Comparison of ENCODE assay signal across 21 cellular contexts in the genomic region with DNA sequence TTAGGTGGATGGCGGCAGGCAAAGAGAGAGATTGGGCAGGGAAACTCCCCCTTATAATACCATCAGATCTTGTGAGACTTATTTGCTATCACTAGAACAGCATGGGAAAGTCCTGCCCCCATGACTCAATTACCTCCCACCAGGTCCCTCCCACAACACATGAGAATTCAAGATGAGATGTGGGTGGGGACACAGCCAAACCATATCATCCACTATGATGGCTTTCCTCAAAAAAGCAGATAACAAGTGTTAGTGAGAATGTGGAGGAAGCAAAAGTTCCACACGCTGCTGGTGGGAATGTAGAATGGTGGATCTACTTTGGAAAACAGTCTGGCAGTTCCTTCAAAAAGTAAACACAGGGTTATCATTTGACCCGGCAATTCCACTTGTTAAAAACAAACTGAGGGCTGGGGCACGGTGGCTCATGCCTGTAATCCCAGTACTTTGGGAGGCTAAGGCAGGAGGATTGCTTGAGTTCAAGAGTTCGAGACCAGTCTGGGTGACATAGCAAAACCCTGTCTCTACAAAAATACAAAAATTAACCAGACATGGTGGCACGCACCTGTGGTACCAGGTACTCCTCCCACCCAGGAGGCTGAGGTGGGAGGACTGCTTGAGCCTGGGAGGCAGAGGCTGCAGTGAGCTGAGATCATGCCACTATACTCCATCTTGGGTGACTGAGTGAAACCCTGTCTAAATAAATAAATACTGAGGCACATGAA.
DNase-seq lines count a peak whose midpoint lies in the region; ATAC-seq lines count a peak whose summit lies in the region.
"Had no signal": no experiment of that assay in that cellular context is flagged by ENCODE, and none has a peak within 500 bp of the region (broad histone marks: within the 10 kb centered on the region; RNA-seq: fewer than 3 reads in every experiment).

No MANE protein-coding gene starts in this region.

- DNase-seq in activated CD4-positive, alpha-beta T cell treated with anti-CD3 and anti-CD28 coated beads for 36 hours: peak; percentile 43
- DNase-seq in activated CD4-positive, alpha-beta T cell treated with anti-CD3 and anti-CD28 coated beads, Interleukin-2, amount 10 ng/mL, durations not matched to agents 24 days and 14 days: no peak
- peak; percentile 44 for DNase-seq in left cardiac atrium
- DNase-seq in Right ventricle myocardium inferior (ENCODE audit: missing footprints): no peak
- DNase-seq in epithelial cell of prostate (ENCODE audit: low read depth, low spot score): no peak
- DNase-seq in stimulated activated CD8-positive, alpha-beta memory T cell treated with anti-CD3 and anti-CD28 coated beads, Interleukin-12 subunit alpha, Interleukin-12 subunit beta, amount 100 ng/mL, for 24 hours (ENCODE audit: extremely low read depth): peak; percentile 10
- DNase-seq: activated CD4-positive, alpha-beta T cell treated with anti-CD3 and anti-CD28 coated beads for 4 hours; CD8-positive, alpha-beta memory T cell; colonic mucosa; DMS153; glutamatergic neuron; naive B cell; NCI-H1105; NCI-H2029 treated with DMSO at 0.1 percent for 48 hours; NCI-H345; NCI-H82; Right ventricle myocardium superior had no signal

- POLR2A ChIA-PET in activated CD4-positive, alpha-beta T cell treated with anti-CD3 and anti-CD28 coated beads for 36 hours (lab: Charles Lee): no interaction called here

- H3K27ac Mint-ChIP-seq in activated CD4-positive, alpha-beta T cell treated with anti-CD3 and anti-CD28 coated beads for 36 hours: no peak overlapping the region
- H3K27ac Mint-ChIP-seq in activated CD4-positive, alpha-beta T cell treated with anti-CD3 and anti-CD28 coated beads, Interleukin-2, amount 10 ng/mL, durations not matched to agents 24 days and 14 days: no peak overlapping the region

- H3K4me3 Mint-ChIP-seq in activated CD4-positive, alpha-beta T cell treated with anti-CD3 and anti-CD28 coated beads for 36 hours: no peak overlapping the region
- no peak overlapping the region for H3K4me3 Mint-ChIP-seq in activated CD4-positive, alpha-beta T cell treated with anti-CD3 and anti-CD28 coated beads, Interleukin-2, amount 10 ng/mL, durations not matched to agents 24 days and 14 days
- H3K4me3 Mint-ChIP-seq: CD8-positive, alpha-beta memory T cell; naive B cell had no signal

- H3K4me1 Mint-ChIP-seq in activated CD4-positive, alpha-beta T cell treated with anti-CD3 and anti-CD28 coated beads for 36 hours: peaks cover 12% of the 10 kb centered on the region
- H3K4me1 Mint-ChIP-seq in activated CD4-positive, alpha-beta T cell treated with anti-CD3 and anti-CD28 coated beads, Interleukin-2, amount 10 ng/mL, durations not matched to agents 24 days and 14 days: peaks cover 7% of the 10 kb centered on the region
- H3K4me1 Mint-ChIP-seq: CD8-positive, alpha-beta memory T cell; naive B cell had no signal

- CTCF ChIA-PET in activated CD4-positive, alpha-beta T cell treated with anti-CD3 and anti-CD28 coated beads for 36 hours (lab: Charles Lee): no interaction called here

- no peak for ATAC-seq in activated CD4-positive, alpha-beta T cell treated with anti-CD3 and anti-CD28 coated beads for 36 hours
- ATAC-seq in left cardiac atrium (no peak), Right ventricle myocardium inferior (no peak), GM19463 (IDR thresholded peaks at IDR 0.05; ENCODE audit: unreplicated experiment) (no peak), GM19351 (IDR thresholded peaks at IDR 0.05; ENCODE audit: unreplicated experiment) (no peak)

- H3K27ac ChIP-seq in epithelial cell of prostate: peak overlapping the region; percentile 98
- H3K27ac ChIP-seq: 22Rv1, breast epithelium, colonic mucosa had no signal

- no peaks in the 10 kb centered on the region for H3K36me3 Mint-ChIP-seq in activated CD4-positive, alpha-beta T cell treated with anti-CD3 and anti-CD28 coated beads for 36 hours (ENCODE audit: low read depth)
- no peaks in the 10 kb centered on the region for H3K36me3 Mint-ChIP-seq in activated CD4-positive, alpha-beta T cell treated with anti-CD3 and anti-CD28 coated beads, Interleukin-2, amount 10 ng/mL, durations not matched to agents 24 days and 14 days (ENCODE audit: low read depth)
- H3K36me3 Mint-ChIP-seq: CD8-positive, alpha-beta memory T cell; naive B cell had no signal

- no peaks in the 10 kb centered on the region for H3K27me3 Mint-ChIP-seq in activated CD4-positive, alpha-beta T cell treated with anti-CD3 and anti-CD28 coated beads for 36 hours
- H3K27me3 Mint-ChIP-seq in activated CD4-positive, alpha-beta T cell treated with anti-CD3 and anti-CD28 coated beads, Interleukin-2, amount 10 ng/mL, durations not matched to agents 24 days and 14 days: no peaks in the 10 kb centered on the region
- H3K27me3 Mint-ChIP-seq: naive B cell had no signal

- intact Hi-C loops in activated CD4-positive, alpha-beta T cell treated with anti-CD3 and anti-CD28 coated beads for 36 hours (cut with DNase I, micrococcal nuclease): no loop called here
- intact Hi-C loops in activated CD4-positive, alpha-beta T cell treated with anti-CD3 and anti-CD28 coated beads, Interleukin-2, amount 10 ng/mL, durations not matched to agents 24 days and 14 days (cut with micrococcal nuclease): loop anchor here (10.0 kb wide), 1 partner anchor 123 kb away; no protein-coding TSS in a partner anchor
- intact Hi-C loops in left cardiac atrium (cut with DNase I) (no loop called here), Right ventricle myocardium inferior (cut with DNase I) (no loop called here)

- no peaks in the 10 kb centered on the region for H3K9me3 Mint-ChIP-seq in activated CD4-positive, alpha-beta T cell treated with anti-CD3 and anti-CD28 coated beads for 36 hours (ENCODE audit: low read depth)
- H3K9me3 Mint-ChIP-seq in activated CD4-positive, alpha-beta T cell treated with anti-CD3 and anti-CD28 coated beads, Interleukin-2, amount 10 ng/mL, durations not matched to agents 24 days and 14 days: peaks cover 4% of the 10 kb centered on the region
- H3K9me3 Mint-ChIP-seq: CD8-positive, alpha-beta memory T cell; naive B cell had no signal

Comparison
In these comparisons a context has a peak if more than half of its experiments do, and no peak if none do; other contexts are left out.
1. DNase-seq: peak in activated CD4-positive, alpha-beta T cell treated with anti-CD3 and anti-CD28 coated beads for 36 hours (single experiment), left cardiac atrium (single experiment) and stimulated activated CD8-positive, alpha-beta memory T cell treated with anti-CD3 and anti-CD28 coated beads, Interleukin-12 subunit alpha, Interleukin-12 subunit beta, amount 100 ng/mL, for 24 hours (single experiment); none in activated CD4-positive, alpha-beta T cell treated with anti-CD3 and anti-CD28 coated beads, Interleukin-2, amount 10 ng/mL, durations not matched to agents 24 days and 14 days (single experiment), Right ventricle myocardium inferior (single experiment) and epithelial cell of prostate (single experiment).